Comparison of ENCODE assay signal across 19 cellular contexts in the genomic region with DNA sequence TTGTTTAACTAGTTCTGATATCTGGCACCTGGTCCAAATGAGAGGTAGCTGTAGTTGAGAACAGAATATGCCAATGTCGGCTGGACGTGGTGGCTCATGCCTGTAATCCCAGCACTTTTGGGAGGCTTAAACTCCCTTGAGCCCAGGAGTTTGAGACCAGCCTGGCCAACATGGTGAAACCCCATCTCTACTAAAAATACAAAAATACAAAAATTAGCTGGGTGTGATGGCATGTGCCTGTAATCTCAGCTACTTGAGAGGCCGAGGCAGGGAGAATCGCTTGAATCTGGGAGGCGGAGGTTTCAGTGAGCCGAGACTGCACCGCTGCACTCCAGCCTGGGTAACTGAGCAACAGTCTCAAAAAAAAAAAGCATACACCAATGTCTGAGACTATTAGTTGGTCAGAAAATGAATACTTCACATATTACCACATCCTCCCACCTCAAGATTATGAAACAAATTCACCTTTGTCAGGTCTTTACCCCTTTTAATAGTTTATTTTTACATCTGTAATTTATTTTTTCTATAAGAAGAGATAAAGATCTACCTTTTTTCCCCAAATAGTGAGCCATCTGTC. TPM values are rescaled to one million over a fixed set of nuclear protein-coding genes. Genes with fewer than 3 reads are reported as not detected.
DNase-seq lines count a peak whose midpoint lies in the region; ATAC-seq, FAIRE-seq and TF ChIP-seq lines count a peak whose summit lies in the region.
"Had no signal": no experiment of that assay in that cellular context is flagged by ENCODE, and none has a peak within 500 bp of the region (broad histone marks: within the 10 kb centered on the region; RNA-seq: fewer than 3 reads in every experiment).

No MANE protein-coding gene starts in this region.

- CTCF ChIA-PET in activated CD8-positive, alpha-beta memory T cell treated with anti-CD3 and anti-CD28 coated beads, Interleukin-2, amount 10 ng/mL, durations not matched to agents 7 days and 5 days (lab: Charles Lee), result interaction anchor here (1.0 to 1.6 kb wide), 2 partner anchors 38 to 97 kb away, joined by 3 read pairs; no protein-coding TSS in a partner anchor

- TF ChIP-seq CTCF in astrocyte (IDR thresholded peaks at IDR 0.05; ENCODE audit: insufficient read depth, low read depth, low read length) (no peak), smooth muscle cell (IDR thresholded peaks at IDR 0.05; ENCODE audit: borderline replicate concordance, insufficient read depth, poor library complexity, severe bottlenecking) (no peak)

- 94% methylated on average over 7 of the region's 7 CpGs for WGBS in smooth muscle cell (ENCODE audit: low lambda C conversion rate)

- H3K4me1 Mint-ChIP-seq in activated CD8-positive, alpha-beta memory T cell treated with anti-CD3 and anti-CD28 coated beads, Interleukin-2, amount 10 ng/mL, durations not matched to agents 7 days and 5 days, result peaks cover 35% of the 10 kb centered on the region
- peaks cover 14% of the 10 kb centered on the region for H3K4me1 Mint-ChIP-seq in astrocyte (ENCODE audit: low read depth, unreplicated experiment)

- no peaks in the 10 kb centered on the region for H3K9me3 Mint-ChIP-seq in activated CD8-positive, alpha-beta memory T cell treated with anti-CD3 and anti-CD28 coated beads, Interleukin-2, amount 10 ng/mL, durations not matched to agents 7 days and 5 days (ENCODE audit: low read depth)
- no peaks in the 10 kb centered on the region for H3K9me3 Mint-ChIP-seq in astrocyte (ENCODE audit: unreplicated experiment)
- H3K9me3 Mint-ChIP-seq: activated T-helper 2 cell treated with anti-CD3 and anti-CD28 coated beads, Interferon-gamma antibody, Interleukin-2, Interleukin-4, amounts not matched to agents 10 μg/mL and 5 μg/mL and 100 μg/mL, durations not matched to agents 14 hours and 24 hours and 36 hours had no signal

- no peaks in the 10 kb centered on the region for H3K4me1 ChIP-seq in astrocyte (ENCODE audit: insufficient read depth, low read length)
- H3K4me1 ChIP-seq in smooth muscle cell (ENCODE audit: low read depth), result no peaks in the 10 kb centered on the region
- H3K4me1 ChIP-seq: neural progenitor cell had no signal

- FAIRE-seq in astrocyte (lab: Jason Lieb, UNC), result no peak
- FAIRE-seq: RCC 7860 had no signal

- H3K4me3 ChIP-seq in astrocyte (ENCODE audit: insufficient read depth, low read depth, low read length) (no peak overlapping the region), smooth muscle cell (no peak overlapping the region)
- H3K4me3 ChIP-seq: A549, lower lobe of right lung, neural progenitor cell had no signal

- no peaks in the 10 kb centered on the region for H3K27me3 ChIP-seq in astrocyte (ENCODE audit: insufficient read depth, low read length)
- H3K27me3 ChIP-seq in smooth muscle cell (ENCODE audit: low read depth), result no peaks in the 10 kb centered on the region
- H3K27me3 ChIP-seq: neural progenitor cell had no signal

- no peak overlapping the region for H3K27ac ChIP-seq in astrocyte (ENCODE audit: low read depth, low read length)
- H3K27ac ChIP-seq in smooth muscle cell (ENCODE audit: low read depth), result peak overlapping the region; percentile 16
- H3K27ac ChIP-seq: A549, lower lobe of right lung, neural progenitor cell had no signal

- H3K36me3 ChIP-seq in astrocyte (ENCODE audit: insufficient read depth, low read length) (peaks cover 25% of the 10 kb centered on the region), smooth muscle cell (ENCODE audit: low read depth) (peaks cover 22% of the 10 kb centered on the region)

- H3K4me2 ChIP-seq in astrocyte (ENCODE audit: low read length), result no peak overlapping the region
- H3K4me2 ChIP-seq in smooth muscle cell, result no peak overlapping the region
- H3K4me2 ChIP-seq: A549, neural progenitor cell had no signal

- peak; percentile 47 for DNase-seq in activated CD8-positive, alpha-beta memory T cell treated with anti-CD3 and anti-CD28 coated beads, Interleukin-2, amount 10 ng/mL, durations not matched to agents 7 days and 5 days
- no peak for DNase-seq in activated CD8-positive, alpha-beta memory T cell treated with anti-CD3 and anti-CD28 coated beads, Interleukin-2, amount 50 U/mL, for 48 hours
- DNase-seq in astrocyte (ENCODE audit: low read depth) (peak; percentile 30), smooth muscle cell (lab: John Stamatoyannopoulos, UW; ENCODE audit: unreplicated experiment) (no peak), NCI-H510A treated with DMSO at 0.1 percent for 48 hours (lab: John Stamatoyannopoulos, UW) (no peak), islet precursor cell (no peak)
- DNase-seq: activated CD4-positive, alpha-beta T cell treated with anti-CD3 and anti-CD28 coated beads for 1 hour; lower lobe of right lung; NCI-H1930; NCI-H69; stimulated activated CD4-positive, alpha-beta T cell treated with anti-CD3 and anti-CD28 coated beads, Interleukin-4, amount 100 ng/mL, for 4 hours had no signal

- H3K27ac Mint-ChIP-seq in activated CD8-positive, alpha-beta memory T cell treated with anti-CD3 and anti-CD28 coated beads, Interleukin-2, amount 10 ng/mL, durations not matched to agents 7 days and 5 days, result no peak overlapping the region
- H3K27ac Mint-ChIP-seq in astrocyte (ENCODE audit: unreplicated experiment), result no peak overlapping the region
- H3K27ac Mint-ChIP-seq: activated T-helper 2 cell treated with anti-CD3 and anti-CD28 coated beads, Interferon-gamma antibody, Interleukin-2, Interleukin-4, amounts not matched to agents 10 μg/mL and 5 μg/mL and 100 μg/mL, durations not matched to agents 14 hours and 24 hours and 36 hours; neural progenitor cell had no signal

- H3K9me3 ChIP-seq in astrocyte (ENCODE audit: insufficient read depth, low read depth, low read length) (no peaks in the 10 kb centered on the region), smooth muscle cell (replicated peaks; ENCODE audit: low read depth) (no peaks in the 10 kb centered on the region)
- H3K9me3 ChIP-seq: A549, lower lobe of right lung had no signal

- no peak overlapping the region for H3K9ac ChIP-seq in astrocyte (ENCODE audit: low read length)
- H3K9ac ChIP-seq in smooth muscle cell (ENCODE audit: low read depth), result no peak overlapping the region
- H3K9ac ChIP-seq: neural progenitor cell had no signal

- H4K20me1 ChIP-seq in astrocyte (ENCODE audit: insufficient read depth, low read length), result peaks cover 80% of the 10 kb centered on the region
- H4K20me1 ChIP-seq in smooth muscle cell (ENCODE audit: low read depth), result peaks cover 100% of the 10 kb centered on the region

- peak; percentile 79 for ATAC-seq in activated CD8-positive, alpha-beta memory T cell treated with anti-CD3 and anti-CD28 coated beads, Interleukin-2, amount 10 ng/mL, durations not matched to agents 7 days and 5 days
- ATAC-seq in HG02852 (IDR thresholded peaks at IDR 0.05; ENCODE audit: unreplicated experiment), result peak; percentile 65
- ATAC-seq in GM18520 (IDR thresholded peaks at IDR 0.05; ENCODE audit: unreplicated experiment), result no peak
- ATAC-seq: A549, HCT116, sciatic nerve had no signal

- peaks cover 13% of the 10 kb centered on the region for H3F3A ChIP-seq in smooth muscle cell (ENCODE audit: low read depth)

- H3K4me3 Mint-ChIP-seq in activated CD8-positive, alpha-beta memory T cell treated with anti-CD3 and anti-CD28 coated beads, Interleukin-2, amount 10 ng/mL, durations not matched to agents 7 days and 5 days, result peak overlapping the region; percentile 28
- no peak overlapping the region for H3K4me3 Mint-ChIP-seq in astrocyte (ENCODE audit: unreplicated experiment)
- H3K4me3 Mint-ChIP-seq: neural progenitor cell had no signal

- no peaks in the 10 kb centered on the region for H3K27me3 Mint-ChIP-seq in activated CD8-positive, alpha-beta memory T cell treated with anti-CD3 and anti-CD28 coated beads, Interleukin-2, amount 10 ng/mL, durations not matched to agents 7 days and 5 days
- no peaks in the 10 kb centered on the region for H3K27me3 Mint-ChIP-seq in astrocyte (ENCODE audit: low read depth, unreplicated experiment)

- H2AFZ ChIP-seq in astrocyte (ENCODE audit: low read depth, low read length) (no peak overlapping the region), smooth muscle cell (ENCODE audit: low read depth) (no peak overlapping the region)
- H2AFZ ChIP-seq: neural progenitor cell had no signal

- peaks cover 27% of the 10 kb centered on the region for H3K36me3 Mint-ChIP-seq in activated CD8-positive, alpha-beta memory T cell treated with anti-CD3 and anti-CD28 coated beads, Interleukin-2, amount 10 ng/mL, durations not matched to agents 7 days and 5 days
- H3K36me3 Mint-ChIP-seq in astrocyte (ENCODE audit: low read depth, unreplicated experiment), result peaks cover 3% of the 10 kb centered on the region

- H3K79me2 ChIP-seq in astrocyte (ENCODE audit: insufficient read depth, low read length) (peaks cover 97% of the 10 kb centered on the region), smooth muscle cell (ENCODE audit: low read depth) (peaks cover 100% of the 10 kb centered on the region)

RNA-seq across cellular contexts. Expression of a gene that starts 38.8 kb away (rescaled TPM):
- total RNA-seq in activated CD8-positive, alpha-beta memory T cell treated with anti-CD3 and anti-CD28 coated beads, Interleukin-2, amount 10 ng/mL, durations not matched to agents 7 days and 5 days, result 10 to 100 TPM; 32.1 to 42.3 TPM
- total RNA-seq in astrocyte (25.7 and 26.3 TPM in 2 replicates), smooth muscle cell (52.1 TPM in 2 replicates)
- 16.3 and 19.4 TPM in 2 replicates for polyA plus RNA-seq in smooth muscle cell

Comparison
In these comparisons a context has a peak if more than half of its experiments do, and no peak if none do; other contexts are left out.
1. DNase-seq: peak in activated CD8-positive, alpha-beta memory T cell treated with anti-CD3 and anti-CD28 coated beads, Interleukin-2, amount 10 ng/mL, durations not matched to agents 7 days and 5 days (single experiment) and astrocyte (single experiment); none in activated CD8-positive, alpha-beta memory T cell treated with anti-CD3 and anti-CD28 coated beads, Interleukin-2, amount 50 U/mL, for 48 hours (single experiment), smooth muscle cell (single experiment), NCI-H510A treated with DMSO at 0.1 percent for 48 hours (single experiment) and islet precursor cell (single experiment).